21 cellular contexts compared by ENCODE assay signal in the genomic region with DNA sequence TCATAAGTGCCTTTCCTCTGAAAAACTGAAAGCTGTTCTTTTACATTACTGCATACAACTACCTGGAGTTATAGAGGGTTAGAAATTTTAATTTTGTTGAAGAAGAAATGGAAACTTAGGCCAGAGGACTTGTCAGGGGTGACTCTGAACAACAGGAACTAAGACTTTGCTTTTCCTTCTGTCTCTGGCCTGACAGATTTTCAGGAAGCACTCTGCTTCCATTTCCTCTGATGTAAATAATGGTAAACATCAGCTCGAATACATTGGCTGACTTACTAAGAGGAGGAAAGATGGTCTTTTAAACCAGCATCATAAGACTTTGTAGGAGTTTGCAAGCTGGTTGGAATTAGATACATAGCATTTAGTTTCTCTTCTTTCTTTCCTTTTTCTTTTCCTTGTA. TPM values are rescaled to one million over a fixed set of nuclear protein-coding genes. Genes with fewer than 3 reads are reported as not detected.
DNase-seq lines count a peak whose midpoint lies in the region; ATAC-seq, FAIRE-seq and TF ChIP-seq lines count a peak whose summit lies in the region.
"Had no signal": no experiment of that assay in that cellular context is flagged by ENCODE, and none has a peak within 500 bp of the region (broad histone marks: within the 10 kb centered on the region; RNA-seq: fewer than 3 reads in every experiment).

No MANE protein-coding gene starts in this region.

- H3K4me3 ChIP-seq in right lobe of liver: no peak overlapping the region
- no peak overlapping the region for H3K4me3 ChIP-seq in HepG2 (replicated peaks in 1 of 3; ENCODE audit: insufficient read depth in 1 of 3, low read depth in 2 of 3, low read length in 3 of 3)
- H3K4me3 ChIP-seq: BLaER1, GM23338 had no signal

- H3K27ac Mint-ChIP-seq in naive thymus-derived CD8-positive, alpha-beta T cell: peak overlapping the region in 6 of 10 donors; percentile 7 to 51 (median 32)
- no peak overlapping the region for H3K27ac Mint-ChIP-seq in progenitor cell of endocrine pancreas
- H3K27ac Mint-ChIP-seq: GM23338 had no signal

- TF ChIP-seq EP300 in HepG2 (IDR thresholded peaks at IDR 0.05; ENCODE audit: low read depth in 2 of 2, low read length in 2 of 2) (no peak), HepG2 (CRISPR knock-in tag; IDR thresholded peaks at IDR 0.05; ENCODE audit: borderline replicate concordance) (no peak)

- TF ChIP-seq CTCF in right lobe of liver (IDR thresholded peaks at IDR 0.05): no peak
- TF ChIP-seq CTCF in HepG2 (CRISPR knock-in tag; IDR thresholded peaks at IDR 0.05): no peak
- TF ChIP-seq CTCF in progenitor cell of endocrine pancreas (IDR thresholded peaks at IDR 0.05; ENCODE audit: unreplicated experiment): no peak

- no peak for TF ChIP-seq POLR2A in right lobe of liver (IDR thresholded peaks at IDR 0.05)
- TF ChIP-seq POLR2A in HepG2 (IDR thresholded peaks at IDR 0.05; ENCODE audit: insufficient read depth in 1 of 2, low read depth in 2 of 2, low read length in 2 of 2): no peak

- H3K9me3 Mint-ChIP-seq in naive thymus-derived CD8-positive, alpha-beta T cell: no peaks in the 10 kb centered on the region
- no peaks in the 10 kb centered on the region for H3K9me3 Mint-ChIP-seq in progenitor cell of endocrine pancreas (ENCODE audit: low read depth)
- H3K9me3 Mint-ChIP-seq: CD4-positive, alpha-beta memory T cell; GM23338; IgD-negative memory B cell had no signal

- H3K27me3 ChIP-seq in right lobe of liver: no peaks in the 10 kb centered on the region
- no peaks in the 10 kb centered on the region for H3K27me3 ChIP-seq in HepG2 (ENCODE audit: control insufficient read depth in 1 of 2, insufficient read depth in 2 of 2, low read length in 2 of 2)
- H3K27me3 ChIP-seq: BLaER1 had no signal

- in situ Hi-C loops in HepG2 (cut with HindIII; ENCODE audit: extremely low pct_ligation_motif_present, low pct_unique_long_range_greater_than_20kb): no loop called here

- H3K4me1 Mint-ChIP-seq in naive thymus-derived CD8-positive, alpha-beta T cell: peaks cover 0 to 1% (median 0%) of the 10 kb centered on the region in 4 donors
- H3K4me1 Mint-ChIP-seq in progenitor cell of endocrine pancreas (ENCODE audit: low read depth): peaks cover 12% of the 10 kb centered on the region
- H3K4me1 Mint-ChIP-seq: CD4-positive, alpha-beta memory T cell; GM23338 had no signal

- H3K9me3 ChIP-seq in right lobe of liver: no peaks in the 10 kb centered on the region
- H3K9me3 ChIP-seq in HepG2 (ENCODE audit: low read length): no peaks in the 10 kb centered on the region
- H3K9me3 ChIP-seq: BLaER1 had no signal

- no peak overlapping the region for H3K4me2 ChIP-seq in HepG2 (ENCODE audit: low read depth, low read length)
- H3K4me2 ChIP-seq: BLaER1, GM23338 had no signal

- TF ChIP-seq RAD21 in HepG2 (CRISPR knock-in tag; IDR thresholded peaks at IDR 0.05): no peak

- H2AFZ ChIP-seq in HepG2 (ENCODE audit: low read length): no peak overlapping the region
- H2AFZ ChIP-seq: GM23338 had no signal

- no peaks in the 10 kb centered on the region for H3K27me3 Mint-ChIP-seq in naive thymus-derived CD8-positive, alpha-beta T cell
- H3K27me3 Mint-ChIP-seq in progenitor cell of endocrine pancreas: no peaks in the 10 kb centered on the region
- H3K27me3 Mint-ChIP-seq: CD4-positive, alpha-beta memory T cell; IgD-negative memory B cell had no signal

- intact Hi-C loops in right lobe of liver (cut with DNase I): no loop called here
- intact Hi-C loops in HepG2 (cut with micrococcal nuclease; ENCODE audit: unreplicated experiment): no loop called here

- H3K4me1 ChIP-seq in right lobe of liver (no peaks in the 10 kb centered on the region), HepG2 (ENCODE audit: insufficient read depth, low read length) (no peaks in the 10 kb centered on the region)

- peaks cover 9% of the 10 kb centered on the region; the same call in 1 of the 2 replicates for H4K20me1 ChIP-seq in HepG2 (ENCODE audit: insufficient read depth, low read length)

- POLR2A ChIA-PET in HepG2 (lab: Yijun Ruan, JAX): no interaction called here
- POLR2A ChIA-PET in naive thymus-derived CD8-positive, alpha-beta T cell (lab: Charles Lee): no interaction called here

- DNase-seq in right lobe of liver (no peak), HepG2 (ENCODE audit: low spot score) (no peak), dermis blood vessel endothelial cell (peak; percentile 52), progenitor cell of endocrine pancreas (ENCODE audit: low spot score, unreplicated experiment) (no peak)
- DNase-seq in naive thymus-derived CD8-positive, alpha-beta T cell: no peak
- no peak for DNase-seq in stimulated activated CD4-positive, alpha-beta T cell treated with anti-CD3 and anti-CD28 coated beads, Interleukin-4, amount 100 ng/mL, for 24 hours
- DNase-seq: CD4-positive, alpha-beta memory T cell; HCEC 1CT; NCI-H1105 treated with DMSO at 0.1 percent for 48 hours; NCI-H2029 treated with DMSO at 0.1 percent for 48 hours; NCI-H226; NCI-H524; NCI-H774; NK-92 treated with Interleukin-12 subunit alpha and Interleukin-12 subunit beta, amount 100 ng/mL, for 24 hours; SIG-M5 had no signal

- H3K27ac ChIP-seq in right lobe of liver (no peak overlapping the region), HepG2 (ENCODE audit: extremely low read length, insufficient read depth, low read length) (no peak overlapping the region)
- H3K27ac ChIP-seq: BLaER1 had no signal

- FAIRE-seq in HepG2 (lab: Jason Lieb, UNC): no peak
- FAIRE-seq: GM12891 had no signal

- WGBS in right lobe of liver (ENCODE audit: insufficient coverage, low coverage, low lambda C conversion rate, missing lambda C conversion rate): 20% methylated on average over 1 of the region's 1 CpG
- 100% methylated on average over 1 of the region's 1 CpG for whole genome bisulfite sequencing in HepG2 (ENCODE audit: low lambda C conversion rate)

- no TSS peak for BruUV-seq in HepG2 (replicated peaks; lab: Mats Ljungman, UMichigan)

- H3K36me3 ChIP-seq in right lobe of liver (peaks cover 3 to 90% (median 56%) of the 10 kb centered on the region in 4 donors), HepG2 (replicated peaks in 1 of 2; ENCODE audit: control insufficient read depth in 1 of 2, insufficient read depth in 2 of 2, low read length in 2 of 2) (peaks cover 30 to 77% of the 10 kb centered on the region in 2 experiments)

- CTCF ChIA-PET in HepG2 (lab: Yijun Ruan, JAX; ENCODE audit: low intra/inter-chr PET ratio, low total read pairs): no interaction called here

- no peak overlapping the region for H3K9ac ChIP-seq in HepG2 (ENCODE audit: insufficient read depth, low read depth, low read length)
- H3K9ac ChIP-seq: BLaER1 had no signal

- no peak overlapping the region for H3K4me3 Mint-ChIP-seq in naive thymus-derived CD8-positive, alpha-beta T cell
- H3K4me3 Mint-ChIP-seq in progenitor cell of endocrine pancreas (ENCODE audit: low read depth): no peak overlapping the region
- H3K4me3 Mint-ChIP-seq: CD4-positive, alpha-beta memory T cell; GM23338; IgD-negative memory B cell had no signal

- no peaks in the 10 kb centered on the region for H3K79me2 ChIP-seq in HepG2 (ENCODE audit: insufficient read depth, low read length)

- H3K36me3 Mint-ChIP-seq in naive thymus-derived CD8-positive, alpha-beta T cell: peaks cover 5 to 90% (median 22%) of the 10 kb centered on the region in 3 donors
- peaks cover 31% of the 10 kb centered on the region for H3K36me3 Mint-ChIP-seq in progenitor cell of endocrine pancreas (ENCODE audit: insufficient read depth)

- ATAC-seq in right lobe of liver (peak in 3 of 4 donors; percentile 26 to 48 (median 39)), HepG2 (no peak), HG03045 (IDR thresholded peaks at IDR 0.05; ENCODE audit: unreplicated experiment) (no peak)
- no peak for ATAC-seq in naive thymus-derived CD8-positive, alpha-beta T cell
- ATAC-seq: GM23338, Panc1 had no signal

RNA-seq across cellular contexts. Expression of a gene that starts 27.1 kb away (rescaled TPM):
- total RNA-seq in right lobe of liver (10 to 100 TPM; 15.6 to 27.9 (median 20.2) TPM), HepG2 (2016; rRNA removed; fragmentation: Illumina TruSeq; extraction: Trizol) (16.0 and 16.5 TPM in 2 replicates), dermis blood vessel endothelial cell (61.8 and 77.2 TPM in 2 replicates), progenitor cell of endocrine pancreas (60.1 and 70.4 TPM in 2 replicates)
- 8.1 TPM in 2 replicates for total RNA-seq in HepG2 (2016; cell fraction: cytosol; rRNA removed; fragmentation: Illumina TruSeq; extraction: Trizol; ENCODE audit: low read depth)
- 13.6 and 18.8 TPM in 2 replicates for total RNA-seq in HepG2 (2016; cell fraction: insoluble cytoplasmic fraction; rRNA removed; fragmentation: Illumina TruSeq; extraction: Trizol)
- 24.3 and 24.5 TPM in 2 replicates for total RNA-seq in HepG2 (2016; cell fraction: membrane; rRNA removed; fragmentation: Illumina TruSeq; extraction: Trizol)
- 11.3 and 15.4 TPM in 2 replicates for total RNA-seq in HepG2 (2016; cell fraction: nucleus; rRNA removed; fragmentation: Illumina TruSeq; extraction: Trizol)
- polyA plus RNA-seq in HepG2 (2011; rRNA removed): 27.3 and 34.0 TPM in 2 replicates
- polyA plus RNA-seq in HepG2 (2011; cell fraction: cytosol; rRNA removed): 18.9 and 29.3 TPM in 2 replicates
- polyA plus RNA-seq in HepG2 (2011; cell fraction: nucleus; rRNA removed): 58.0 and 66.7 TPM in 2 replicates
- 15.7 and 19.3 TPM in 2 replicates for polyA plus RNA-seq in HepG2 (2012)
- polyA plus RNA-seq in HepG2 (2016; cell fraction: cytosol; fragmentation: Illumina TruSeq; extraction: Trizol; ENCODE audit: low read depth): 8.8 and 9.4 TPM in 2 replicates
- polyA plus RNA-seq in HepG2 (2016; cell fraction: insoluble cytoplasmic fraction; fragmentation: Illumina TruSeq; extraction: Trizol; ENCODE audit: low read depth): 16.1 and 23.7 TPM in 2 replicates
- polyA plus RNA-seq in HepG2 (2016; cell fraction: membrane; fragmentation: Illumina TruSeq; extraction: Trizol; ENCODE audit: low read depth): 20.7 and 24.2 TPM in 2 replicates
- 32.6 and 36.7 TPM in 2 replicates for polyA plus RNA-seq in HepG2 (2016; cell fraction: nucleus; fragmentation: Illumina TruSeq; extraction: Trizol; ENCODE audit: insufficient read depth, low read depth)
- polyA minus RNA-seq in HepG2 (2011; rRNA and poly(A)+ RNA removed; ENCODE audit: low replicate concordance): 51.5 and 64.7 TPM in 2 replicates
- 18.3 and 18.9 TPM in 2 replicates for polyA minus RNA-seq in HepG2 (2011; cell fraction: cytosol; rRNA and poly(A)+ RNA removed)
- 8.8 and 9.9 TPM in 2 replicates for polyA minus RNA-seq in HepG2 (2011; cell fraction: nucleus; rRNA and poly(A)+ RNA removed)
- 10 to 100 TPM; 60.3 to 66.7 TPM for total RNA-seq in naive thymus-derived CD8-positive, alpha-beta T cell
- polyA plus RNA-seq in naive thymus-derived CD8-positive, alpha-beta T cell: 10 to 100 TPM in 1 of 3 donors, 1 to 10 TPM in 2; 5.4 to 13.8 (median 5.4) TPM

RNA-seq across cellular contexts. Expression of a gene that starts 39.8 kb away (rescaled TPM):
- total RNA-seq in right lobe of liver (10 to 100 TPM; 24.9 to 70.0 (median 42.9) TPM), HepG2 (2016; rRNA removed; fragmentation: Illumina TruSeq; extraction: Trizol) (25.7 and 34.0 TPM in 2 replicates), dermis blood vessel endothelial cell (18.9 and 22.9 TPM in 2 replicates), progenitor cell of endocrine pancreas (34.5 and 35.6 TPM in 2 replicates)
- total RNA-seq in HepG2 (2016; cell fraction: cytosol; rRNA removed; fragmentation: Illumina TruSeq; extraction: Trizol; ENCODE audit: low read depth): 5.9 and 7.5 TPM in 2 replicates
- 26.2 and 32.2 TPM in 2 replicates for total RNA-seq in HepG2 (2016; cell fraction: insoluble cytoplasmic fraction; rRNA removed; fragmentation: Illumina TruSeq; extraction: Trizol)
- 11.2 and 13.9 TPM in 2 replicates for total RNA-seq in HepG2 (2016; cell fraction: membrane; rRNA removed; fragmentation: Illumina TruSeq; extraction: Trizol)
- total RNA-seq in HepG2 (2016; cell fraction: nucleus; rRNA removed; fragmentation: Illumina TruSeq; extraction: Trizol): 41.5 and 50.4 TPM in 2 replicates
- polyA plus RNA-seq in HepG2 (2011; rRNA removed): 8.5 and 10.1 TPM in 2 replicates
- polyA plus RNA-seq in HepG2 (2011; cell fraction: cytosol; rRNA removed): 5.5 and 7.7 TPM in 2 replicates
- 19.8 and 23.2 TPM in 2 replicates for polyA plus RNA-seq in HepG2 (2011; cell fraction: nucleus; rRNA removed)
- 19.5 and 23.0 TPM in 2 replicates for polyA plus RNA-seq in HepG2 (2012)
- polyA plus RNA-seq in HepG2 (2016; cell fraction: cytosol; fragmentation: Illumina TruSeq; extraction: Trizol; ENCODE audit: low read depth): 1.1 and 1.3 TPM in 2 replicates
- polyA plus RNA-seq in HepG2 (2016; cell fraction: insoluble cytoplasmic fraction; fragmentation: Illumina TruSeq; extraction: Trizol; ENCODE audit: low read depth): 22.9 and 23.8 TPM in 2 replicates
- 2.7 and 3.3 TPM in 2 replicates for polyA plus RNA-seq in HepG2 (2016; cell fraction: membrane; fragmentation: Illumina TruSeq; extraction: Trizol; ENCODE audit: low read depth)
- polyA plus RNA-seq in HepG2 (2016; cell fraction: nucleus; fragmentation: Illumina TruSeq; extraction: Trizol; ENCODE audit: insufficient read depth, low read depth): 23.7 and 25.3 TPM in 2 replicates
- 38.4 and 51.6 TPM in 2 replicates for polyA minus RNA-seq in HepG2 (2011; rRNA and poly(A)+ RNA removed; ENCODE audit: low replicate concordance)
- polyA minus RNA-seq in HepG2 (2011; cell fraction: cytosol; rRNA and poly(A)+ RNA removed): 15.5 and 15.8 TPM in 2 replicates
- 118 and 145 TPM in 2 replicates for polyA minus RNA-seq in HepG2 (2011; cell fraction: nucleus; rRNA and poly(A)+ RNA removed)
- total RNA-seq in naive thymus-derived CD8-positive, alpha-beta T cell: 10 to 100 TPM; 40.7 to 47.1 TPM
- 1 to 10 TPM; 4.5 to 6.1 (median 5.0) TPM for polyA plus RNA-seq in naive thymus-derived CD8-positive, alpha-beta T cell

Comparison
In these comparisons a context has a peak if more than half of its experiments do, and no peak if none do; other contexts are left out.
1. ATAC-seq: peak in right lobe of liver (3 of 4); none in HepG2 (single experiment), naive thymus-derived CD8-positive, alpha-beta T cell (0 of 2) and HG03045 (single experiment).